15 cellular contexts compared by ENCODE assay signal in genomic region chr6:158687507-158687906, GRCh38. TPM values are rescaled to one million over a fixed set of nuclear protein-coding genes. Genes with fewer than 3 reads are reported as not detected.
DNase-seq lines count a peak whose midpoint lies in the region; ATAC-seq and TF ChIP-seq lines count a peak whose summit lies in the region.
"Had no signal": no experiment of that assay in that cellular context is flagged by ENCODE, and none has a peak within 500 bp of the region (broad histone marks: within the 10 kb centered on the region; RNA-seq: fewer than 3 reads in every experiment).

No MANE protein-coding gene starts in this region.

- peaks cover 45% of the 10 kb centered on the region for H3K36me3 Mint-ChIP-seq in central memory CD8-positive, alpha-beta T cell (ENCODE audit: insufficient read depth)

- H3K9me3 Mint-ChIP-seq in central memory CD8-positive, alpha-beta T cell: no peaks in the 10 kb centered on the region

- RAD21 ChIA-PET in HCT116 (lab: Charles Lee; ENCODE audit: low non-redundant PET in 1 of 2, low total read pairs in 2 of 2, uncharacterized antibody in 2 of 2, unreplicated experiment in 2 of 2): no interaction called here

- no peak for TF ChIP-seq RAD21 in HCT116 (IDR thresholded peaks at IDR 0.05; ENCODE audit: low read depth)

- intact Hi-C loops in HCT116 (cut with micrococcal nuclease) (no loop called here), Right ventricle myocardium inferior (cut with DNase I) (loop anchor here (1.0 kb wide), 1 partner anchor 28 kb away; no protein-coding TSS in a partner anchor)

- no peaks in the 10 kb centered on the region for H3K79me2 ChIP-seq in HCT116 (ENCODE audit: insufficient read depth, low read length)

- H3K27me3 ChIP-seq in HCT116 (ENCODE audit: insufficient read depth, low read length): no peaks in the 10 kb centered on the region
- no peaks in the 10 kb centered on the region for H3K27me3 ChIP-seq in neutrophil
- H3K27me3 ChIP-seq: gastroesophageal sphincter had no signal

- H3K27ac ChIP-seq in HCT116 (ENCODE audit: low read depth, low read length) (peak overlapping the region; percentile 67), neutrophil (peak overlapping the region; percentile 81)
- H3K27ac ChIP-seq: C4-2B had no signal

- H3K27ac Mint-ChIP-seq in central memory CD8-positive, alpha-beta T cell (ENCODE audit: low read depth): peak overlapping the region; percentile 94

- no peaks in the 10 kb centered on the region for H3K27me3 Mint-ChIP-seq in central memory CD8-positive, alpha-beta T cell

- H3K4me3 Mint-ChIP-seq in central memory CD8-positive, alpha-beta T cell: peak overlapping the region; percentile 74

- no peak overlapping the region for H3K4me2 ChIP-seq in HCT116 (ENCODE audit: low read length)

- 0 out of 4 replicates have a peak, but pooled peaks cover 0 to 5% of the 10 kb centered on the region in 2 experiments for H3K36me3 ChIP-seq in HCT116 (ENCODE audit: control insufficient read depth in 1 of 2, insufficient read depth in 2 of 2, low read length in 2 of 2)
- H3K36me3 ChIP-seq in neutrophil: peaks cover 29% of the 10 kb centered on the region
- H3K36me3 ChIP-seq: gastroesophageal sphincter had no signal

- DNase-seq in CD1c-positive myeloid dendritic cell (ENCODE audit: extremely low spot score) (peak; percentile 50), HCT116 (ENCODE audit: low read depth, low spot score) (no peak), Right ventricle myocardium inferior (ENCODE audit: missing footprints) (no peak), NCI-H345 (lab: John Stamatoyannopoulos, UW) (no peak), activated gamma-delta T cell treated with Interleukin-2 at 50 U/mL for 16 hours (no peak)
- no peak for DNase-seq in central memory CD8-positive, alpha-beta T cell (ENCODE audit: low spot score in 2 of 2)
- DNase-seq: amygdala, mammary epithelial cell, NCI-H1092, occipital lobe, SHP77 treated with DMSO at 0.1 percent for 48 hours had no signal

- no peaks in the 10 kb centered on the region for H4K20me1 ChIP-seq in HCT116 (ENCODE audit: insufficient read depth)

- POLR2A ChIA-PET in HCT116 (lab: Charles Lee): interaction anchor here (2.2 kb wide), 1 partner anchor 124 kb away, joined by 17 read pairs; no protein-coding TSS in a partner anchor

- TF ChIP-seq POLR2A in HCT116 (IDR thresholded peaks at IDR 0.05; ENCODE audit: borderline replicate concordance, extremely low read depth, insufficient read depth, insufficient read length): no peak

- no peak overlapping the region for H2AFZ ChIP-seq in HCT116 (ENCODE audit: low read depth, low read length, poor library complexity, severe bottlenecking)

- H3K4me3 ChIP-seq in HCT116 (replicated peaks in 1 of 2; ENCODE audit: low read depth in 1 of 2, low read length in 2 of 2): no peak overlapping the region
- H3K4me3 ChIP-seq in neutrophil (ENCODE audit: low read depth in 1 of 2, low read length in 1 of 2): peak overlapping the region; percentile 31 to 51
- H3K4me3 ChIP-seq: gastroesophageal sphincter had no signal

- no peak for ATAC-seq in HCT116
- no peak for ATAC-seq in central memory CD8-positive, alpha-beta T cell (replicated peaks; ENCODE audit: extremely low read depth, poor library complexity, severe bottlenecking)
- ATAC-seq in Right ventricle myocardium inferior: no peak
- ATAC-seq in GM18511 (IDR thresholded peaks at IDR 0.05; ENCODE audit: unreplicated experiment): no peak

- no peak overlapping the region for H3K9ac ChIP-seq in HCT116 (ENCODE audit: low read length)

- H3K9me2 ChIP-seq in HCT116 (ENCODE audit: insufficient read depth): no peaks in the 10 kb centered on the region

- CTCF ChIA-PET in HCT116 (lab: Charles Lee): no interaction called here

- TF ChIP-seq CTCF in HCT116 (IDR thresholded peaks at IDR 0.05 in 2 of 3, conservative IDR thresholded peaks at IDR 0.05 in 1 of 3; ENCODE audit: borderline replicate concordance in 1 of 3, insufficient read depth in 1 of 3, low read depth in 2 of 3, low read length in 2 of 3) (no peak), neutrophil (IDR thresholded peaks at IDR 0.05) (no peak)

- H3K4me1 Mint-ChIP-seq in central memory CD8-positive, alpha-beta T cell: peaks cover 50% of the 10 kb centered on the region

- H3K4me1 ChIP-seq in HCT116 (ENCODE audit: control insufficient read depth in 1 of 2, insufficient read depth in 2 of 2, low read length in 2 of 2) (peaks cover 16 to 24% of the 10 kb centered on the region in 2 experiments), neutrophil (ENCODE audit: control insufficient read depth in 1 of 2, insufficient read depth in 1 of 2, low read depth in 1 of 2, low read length in 1 of 2) (peaks cover 68 to 71% of the 10 kb centered on the region in 2 experiments)

- BruUV-seq in HCT116 (replicated peaks; lab: Mats Ljungman, UMichigan): no TSS peak

- H3K9me3 ChIP-seq in HCT116 (ENCODE audit: control insufficient read depth in 1 of 2, insufficient read depth in 1 of 2, low read depth in 1 of 2, low read length in 2 of 2): peaks cover 0 to 6% of the 10 kb centered on the region in 2 experiments; a peak in 1 of 4 replicates
- H3K9me3 ChIP-seq in neutrophil: no peaks in the 10 kb centered on the region
- H3K9me3 ChIP-seq: gastroesophageal sphincter had no signal

TF ChIP-seq in HCT116, 20 proteins besides CTCF, POLR2A, EP300 and RAD21:
- no peak for TF ChIP-seq ZNF274 (IDR thresholded peaks at IDR 0.05; ENCODE audit: low read depth, low read length)
- no peak for TF ChIP-seq POLR2AphosphoS5 (IDR thresholded peaks at IDR 0.05; ENCODE audit: low read depth, low read length)

RNA-seq across cellular contexts. Expression of gene SYTL3, which starts 37.7 kb away (rescaled TPM):
- total RNA-seq in HCT116 (2021; ENCODE audit: unreplicated experiment) (55.3 TPM), Right ventricle myocardium inferior (10.8 TPM)
- polyA plus RNA-seq in HCT116 (2012): 59.3 and 71.8 TPM in 2 replicates

RNA-seq across cellular contexts. Expression of gene DYNLT1, which starts 43.0 kb away (rescaled TPM):
- total RNA-seq in HCT116 (2021; ENCODE audit: unreplicated experiment) (239 TPM), Right ventricle myocardium inferior (145 TPM)
- polyA plus RNA-seq in HCT116 (2012): 261 and 300 TPM in 2 replicates

Comparison
In these comparisons a context has a peak if more than half of its experiments do, and no peak if none do; other contexts are left out.
1. H3K4me3 ChIP-seq: peak in neutrophil (2 of 2); none in HCT116 (0 of 2).